13 cellular contexts compared by ENCODE assay signal in genomic region chr19:10763399-10763798, GRCh38. TPM values are rescaled to one million over a fixed set of nuclear protein-coding genes. Genes with fewer than 3 reads are reported as not detected.
DNase-seq lines count a peak whose midpoint lies in the region; ATAC-seq, FAIRE-seq and TF ChIP-seq lines count a peak whose summit lies in the region.
"Had no signal": no experiment of that assay in that cellular context is flagged by ENCODE, and none has a peak within 500 bp of the region (broad histone marks: within the 10 kb centered on the region; RNA-seq: fewer than 3 reads in every experiment).

No MANE protein-coding gene starts in this region.

- WGBS in small intestine, 3 donors = 63 to 68% (median 66%) methylated on average over 4 of the region's 4 CpGs

- no peak for TF ChIP-seq CTCF in RWPE2 (IDR thresholded peaks at IDR 0.05; ENCODE audit: poor library complexity, severe bottlenecking)

- H3K27ac ChIP-seq in RWPE2 (ENCODE audit: poor library complexity, severe bottlenecking) (peak overlapping the region; percentile 16), duodenal mucosa (ENCODE audit: low read depth, low read length) (peak overlapping the region; percentile 69), small intestine (ENCODE audit: low read depth in 1 of 2, low read length in 1 of 2) (peak overlapping the region; percentile 92 to 94)

- ATAC-seq in RWPE2 (ENCODE audit: low read depth) (no peak), HG02852 (IDR thresholded peaks at IDR 0.05; ENCODE audit: unreplicated experiment) (no peak), HG03139 (IDR thresholded peaks at IDR 0.05; ENCODE audit: unreplicated experiment) (no peak)

- peak overlapping the region; percentile 16 to 47 for H3K9ac ChIP-seq in duodenal mucosa (ENCODE audit: low read depth in 1 of 2, low read length in 2 of 2)

- H3K27me3 Mint-ChIP-seq in T-helper 2 cell treated with Interferon-gamma antibody and Interleukin-4, amounts not matched to agents 5 μg/mL and 100 μg/mL, for 36 hours (ENCODE audit: low read depth) = no peaks in the 10 kb centered on the region

- peaks cover 46% of the 10 kb centered on the region for H3K36me3 Mint-ChIP-seq in T-helper 2 cell treated with Interferon-gamma antibody and Interleukin-4, amounts not matched to agents 5 μg/mL and 100 μg/mL, for 36 hours (ENCODE audit: low read depth)

- peak overlapping the region; percentile 79 for H3K4me3 Mint-ChIP-seq in T-helper 2 cell treated with Interferon-gamma antibody and Interleukin-4, amounts not matched to agents 5 μg/mL and 100 μg/mL, for 36 hours
- H3K4me3 Mint-ChIP-seq: H9 had no signal

- DNase-seq in T-helper 2 cell treated with Interferon-gamma antibody and Interleukin-4, amounts not matched to agents 5 μg/mL and 100 μg/mL, for 36 hours (ENCODE audit: low spot score) = no peak
- no peak for DNase-seq in T-helper 2 cell
- DNase-seq in RWPE2 (ENCODE audit: low spot score) = no peak
- DNase-seq in small intestine = no peak
- no peak for DNase-seq in ecto neural progenitor cell (ENCODE audit: low spot score)
- DNase-seq: 8988T, H9, NCI-H774 had no signal

- H3K36me3 ChIP-seq in RWPE2 (ENCODE audit: low read depth) (peaks cover 16% of the 10 kb centered on the region), duodenal mucosa (ENCODE audit: control insufficient read depth in 1 of 2, insufficient read depth in 2 of 2, low read length in 2 of 2) (peaks cover 13 to 14% of the 10 kb centered on the region in 2 donors), small intestine (ENCODE audit: control insufficient read depth in 2 of 2, insufficient read depth in 2 of 2, low read length in 2 of 2) (no peaks in the 10 kb centered on the region)

- H3K4me3 ChIP-seq in RWPE2 (ENCODE audit: severe bottlenecking) = no peak overlapping the region
- H3K4me3 ChIP-seq in duodenal mucosa (ENCODE audit: low read depth in 1 of 2, low read length in 2 of 2) = peak overlapping the region in 1 of 2 donors; percentile 32
- no peak overlapping the region for H3K4me3 ChIP-seq in small intestine (ENCODE audit: low read depth in 1 of 2, low read length in 2 of 2)

- H3K4me1 Mint-ChIP-seq in T-helper 2 cell treated with Interferon-gamma antibody and Interleukin-4, amounts not matched to agents 5 μg/mL and 100 μg/mL, for 36 hours (ENCODE audit: low read depth) = peaks cover 57% of the 10 kb centered on the region

- H3K4me1 ChIP-seq in RWPE2 (ENCODE audit: insufficient read depth, poor library complexity, severe bottlenecking) (peaks cover 4% of the 10 kb centered on the region), duodenal mucosa (ENCODE audit: control insufficient read depth in 1 of 2, insufficient read depth in 2 of 2, low read length in 2 of 2) (peaks cover 59 to 67% of the 10 kb centered on the region in 2 donors), small intestine (ENCODE audit: control insufficient read depth in 2 of 2, insufficient read depth in 1 of 2, low read depth in 1 of 2, low read length in 1 of 2) (peaks cover 18 to 26% of the 10 kb centered on the region in 2 donors)

- H3K9me3 ChIP-seq in RWPE2 (ENCODE audit: severe bottlenecking) (no peaks in the 10 kb centered on the region), duodenal mucosa (ENCODE audit: control insufficient read depth in 1 of 2, low read length in 2 of 2) (no peaks in the 10 kb centered on the region), small intestine (ENCODE audit: control insufficient read depth, low read depth) (no peaks in the 10 kb centered on the region)

- peak overlapping the region; percentile 89 for H3K27ac Mint-ChIP-seq in T-helper 2 cell treated with Interferon-gamma antibody and Interleukin-4, amounts not matched to agents 5 μg/mL and 100 μg/mL, for 36 hours

- FAIRE-seq in small intestine (lab: Jason Lieb, UNC) = no peak
- FAIRE-seq: bronchial epithelial cell, GM12891 had no signal

- H3K9me3 Mint-ChIP-seq in T-helper 2 cell treated with Interferon-gamma antibody and Interleukin-4, amounts not matched to agents 5 μg/mL and 100 μg/mL, for 36 hours = peaks cover 6% of the 10 kb centered on the region
- H3K9me3 Mint-ChIP-seq: H9 had no signal

- H3K27me3 ChIP-seq in RWPE2 (ENCODE audit: insufficient read depth, poor library complexity, severe bottlenecking) (no peaks in the 10 kb centered on the region), duodenal mucosa (ENCODE audit: control insufficient read depth in 1 of 2, insufficient read depth in 2 of 2, low read length in 2 of 2) (no peaks in the 10 kb centered on the region), small intestine (ENCODE audit: control insufficient read depth in 2 of 2, insufficient read depth in 2 of 2, low read length in 2 of 2) (no peaks in the 10 kb centered on the region)

RNA-seq across cellular contexts. Expression of gene DNM2, which starts 45.5 kb away (rescaled TPM):
- polyA plus RNA-seq in small intestine = 100 to 1,000 TPM; 146 to 248 (median 186) TPM

Comparison
In these comparisons a context has a peak if more than half of its experiments do, and no peak if none do; other contexts are left out.
1. H3K27ac ChIP-seq: peak in every context shown above with its lines; median percentile 93 in small intestine; 69 in duodenal mucosa; 16 in RWPE2.